ENCODE assay signal across 8 cellular contexts in the genomic region with DNA sequence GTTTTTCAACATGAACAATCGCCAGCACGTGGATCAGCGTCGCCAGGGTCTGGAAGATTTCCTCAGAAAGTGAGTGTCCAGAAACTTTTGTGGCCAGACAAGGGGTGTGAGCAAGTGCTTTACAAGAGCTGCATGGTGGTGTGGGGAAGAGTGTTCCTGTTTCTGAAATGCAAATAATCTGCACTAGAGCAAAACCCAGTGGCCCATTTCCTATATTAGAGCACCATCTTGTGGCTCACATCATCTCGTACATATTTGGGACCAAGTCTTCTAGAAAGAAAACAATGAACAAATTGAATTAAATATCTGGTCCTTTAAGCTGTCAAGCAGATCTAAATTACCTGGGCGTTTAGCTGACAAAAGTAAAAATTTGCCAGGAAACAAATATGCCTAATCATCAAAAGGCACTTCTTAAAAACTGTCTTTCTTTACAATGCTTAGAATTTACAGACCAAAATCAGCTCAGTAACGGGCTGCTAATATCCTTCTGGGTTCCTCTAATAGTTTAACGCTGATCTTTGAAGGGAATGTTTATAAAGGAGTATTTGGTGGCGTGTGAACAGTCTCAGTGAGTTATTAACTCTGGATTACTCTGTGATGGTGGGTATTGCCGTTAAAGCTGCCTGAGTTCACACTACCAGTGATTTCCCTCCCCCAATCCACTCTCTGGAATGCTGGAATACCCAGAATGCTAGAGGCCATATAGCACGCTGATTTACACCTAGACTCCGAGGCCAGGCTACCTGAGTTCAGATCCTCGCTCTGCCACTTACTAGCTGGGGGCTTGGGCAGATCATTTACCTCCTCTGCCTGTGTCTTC.
DNase-seq lines count a peak whose midpoint lies in the region; ATAC-seq, FAIRE-seq and TF ChIP-seq lines count a peak whose summit lies in the region.

No MANE protein-coding gene starts in this region.

- H3K18ac ChIP-seq in H1 (ENCODE audit: extremely low read depth, low read length) = no peak overlapping the region

- no peak overlapping the region for H3K56ac ChIP-seq in H1 (replicated peaks; ENCODE audit: insufficient read length, low read depth, low read length)

- no peak overlapping the region for H2BK20ac ChIP-seq in H1 (ENCODE audit: low read length)

- H3K9ac ChIP-seq in H1 (replicated peaks in 1 of 4; ENCODE audit: extremely low read depth in 1 of 4, low read depth in 3 of 4, low read length in 3 of 4) = no peak overlapping the region

- no peak overlapping the region for H2BK5ac ChIP-seq in H1 (ENCODE audit: low read depth, low read length)

- H4K8ac ChIP-seq in H1 (ENCODE audit: extremely low read depth, insufficient read depth, low read length) = no peak overlapping the region

- no peak overlapping the region for H4K91ac ChIP-seq in H1 (replicated peaks; ENCODE audit: insufficient read length, low read length)

- H3K36me3 ChIP-seq in H1 (ENCODE audit: control insufficient read depth in 2 of 4, insufficient read depth in 4 of 4, low read length in 3 of 4) (no peaks in the 10 kb centered on the region), thyroid gland (no peaks in the 10 kb centered on the region)

- DNase-seq in Caki2 (ENCODE audit: low read depth) = peak; percentile 73
- DNase-seq in NCI-H526 (lab: John Stamatoyannopoulos, UW) = peak; percentile 75 to 89
- DNase-seq in activated CD4-positive, alpha-beta T cell treated with anti-CD3 and anti-CD28 coated beads, Interleukin-2, amount 10 ng/mL, durations not matched to agents 24 days and 14 days = peak; percentile 88
- DNase-seq in H1 (ENCODE audit: low read depth in 1 of 2, low spot score in 2 of 2) = no peak
- DNase-seq in midbrain (lab: John Stamatoyannopoulos, UW) = peak; percentile 85
- peak; percentile 58 to 61 for DNase-seq in thyroid gland

- H2BK12ac ChIP-seq in H1 (ENCODE audit: low read depth, low read length) = no peak overlapping the region

- no peak overlapping the region for H3K4ac ChIP-seq in H1 (replicated peaks; ENCODE audit: insufficient read length, low read depth, low read length)

- peak; percentile 95 to 98 for TF ChIP-seq RAD21 in H1 (IDR thresholded peaks at IDR 0.05 in 1 of 2, conservative IDR thresholded peaks at IDR 0.05 in 1 of 2; ENCODE audit: low read depth in 2 of 2, low read length in 2 of 2)

- H3K23ac ChIP-seq in H1 (ENCODE audit: insufficient read length) = no peak overlapping the region

- no peak for TF ChIP-seq POLR2A in H1 (IDR thresholded peaks at IDR 0.05; ENCODE audit: control extremely low read depth in 1 of 2, low read depth in 2 of 2, low read length in 2 of 2)
- TF ChIP-seq POLR2A in thyroid gland (IDR thresholded peaks at IDR 0.05) = no peak

- TF ChIP-seq CTCF in H1 (IDR thresholded peaks at IDR 0.05; ENCODE audit: control extremely low read depth in 1 of 3, insufficient read depth in 1 of 3, low read depth in 1 of 3, low read length in 3 of 3) = peak in 2 of 3 experiments; percentile 64 to 73; a peak in 3 of 4 replicates
- TF ChIP-seq CTCF in thyroid gland (IDR thresholded peaks at IDR 0.05) = peak in 5 of 6 experiments; percentile 25 to 93 (median 71)

- H3K27ac ChIP-seq in H1 (ENCODE audit: low read depth, low read length) (no peak overlapping the region), thyroid gland (no peak overlapping the region)

- no peaks in the 10 kb centered on the region for H4K20me1 ChIP-seq in H1 (replicated peaks in 1 of 2; ENCODE audit: control insufficient read depth in 1 of 2, insufficient read depth in 2 of 2, low read length in 2 of 2)

- H3K27ac Mint-ChIP-seq in activated CD4-positive, alpha-beta T cell treated with anti-CD3 and anti-CD28 coated beads, Interleukin-2, amount 10 ng/mL, durations not matched to agents 24 days and 14 days = no peak overlapping the region

- H3K4me3 Mint-ChIP-seq in activated CD4-positive, alpha-beta T cell treated with anti-CD3 and anti-CD28 coated beads, Interleukin-2, amount 10 ng/mL, durations not matched to agents 24 days and 14 days = no peak overlapping the region

- H2BK120ac ChIP-seq in H1 (replicated peaks; ENCODE audit: low read depth, low read length) = no peak overlapping the region

- H2BK15ac ChIP-seq in H1 (ENCODE audit: low read length) = no peak overlapping the region

- peak; percentile 73 for ATAC-seq in GM19438 (IDR thresholded peaks at IDR 0.05; ENCODE audit: low read depth, unreplicated experiment)
- ATAC-seq in HG03469 (IDR thresholded peaks at IDR 0.05; ENCODE audit: unreplicated experiment) = peak; percentile 54

- no peaks in the 10 kb centered on the region for H3K9me3 ChIP-seq in H1 (ENCODE audit: insufficient read depth in 2 of 2, low read depth in 1 of 2, low read length in 1 of 2)
- H3K9me3 ChIP-seq in thyroid gland = no peaks in the 10 kb centered on the region

- TF ChIP-seq EP300 in H1 (IDR thresholded peaks at IDR 0.05; ENCODE audit: borderline replicate concordance in 1 of 2, low read depth in 2 of 2, low read length in 2 of 2) = no peak

- no peaks in the 10 kb centered on the region for H3K9me3 Mint-ChIP-seq in activated CD4-positive, alpha-beta T cell treated with anti-CD3 and anti-CD28 coated beads, Interleukin-2, amount 10 ng/mL, durations not matched to agents 24 days and 14 days

- peaks cover 15% of the 10 kb centered on the region for H3K4me1 Mint-ChIP-seq in activated CD4-positive, alpha-beta T cell treated with anti-CD3 and anti-CD28 coated beads, Interleukin-2, amount 10 ng/mL, durations not matched to agents 24 days and 14 days

- H3K27me3 ChIP-seq in H1 (replicated peaks in 1 of 4; ENCODE audit: control insufficient read depth in 3 of 4, extremely low read depth in 1 of 4, insufficient read depth in 3 of 4, low read length in 3 of 4) = no peaks in the 10 kb centered on the region
- H3K27me3 ChIP-seq in thyroid gland = no peaks in the 10 kb centered on the region

- H3K79me1 ChIP-seq in H1 (ENCODE audit: low read depth, low read length) = no peaks in the 10 kb centered on the region

- no peak overlapping the region for H3K4me3 ChIP-seq in H1 (ENCODE audit: extremely low read depth in 1 of 4, insufficient read depth in 2 of 4, low read depth in 3 of 4, low read length in 4 of 4)
- no peak overlapping the region for H3K4me3 ChIP-seq in thyroid gland (replicated peaks in 1 of 3)

- no peaks in the 10 kb centered on the region for H3K23me2 ChIP-seq in H1 (ENCODE audit: low read depth, low read length)

- 68% methylated on average over 13 of the region's 13 CpGs; no CpG with 5 or more reads in 1 of the 2 experiments for WGBS in H1 (ENCODE audit: extremely low coverage in 1 of 2, insufficient coverage in 1 of 2, insufficient read length in 1 of 2, insufficient replicate concordance in 2 of 2, low coverage in 1 of 2, low lambda C conversion rate in 2 of 2, missing lambda C conversion rate in 1 of 2), 2 experiments
- 36 to 38% methylated on average over 13 of the region's 13 CpGs for WGBS in thyroid gland, 2 donors

- POLR2A ChIA-PET in H1 (lab: Charles Lee; ENCODE audit: partially characterized antibody) = interaction anchor here (0.8 to 4.1 kb wide), 8 partner anchors 119 to 473 kb away, joined by 3 to 24 read pairs (median 6); a partner anchor contains a TSS

- 0 out of 2 replicates have a peak overlapping the region, but pooled peaks have one; percentile 79 for H2AFZ ChIP-seq in H1 (ENCODE audit: low read length)

- H3K4me1 ChIP-seq in H1 (replicated peaks in 1 of 4; ENCODE audit: control insufficient read depth in 3 of 4, insufficient read depth in 4 of 4, low read length in 3 of 4) (no peaks in the 10 kb centered on the region; a peak in 1 of 7 replicates), thyroid gland (peaks cover 0 to 4% of the 10 kb centered on the region in 2 donors)

- H4K5ac ChIP-seq in H1 (ENCODE audit: insufficient read length, low read depth, low read length) = no peak overlapping the region

- CTCF ChIA-PET in H1 (lab: Charles Lee; ENCODE audit: partially characterized antibody) = interaction anchor here (0.6 to 5.8 kb wide), 58 partner anchors 9 to 798 kb away, joined by 3 to 96 read pairs (median 4); no protein-coding TSS in a partner anchor

- H3K27me3 Mint-ChIP-seq in activated CD4-positive, alpha-beta T cell treated with anti-CD3 and anti-CD28 coated beads, Interleukin-2, amount 10 ng/mL, durations not matched to agents 24 days and 14 days = no peaks in the 10 kb centered on the region

- H3K36me3 Mint-ChIP-seq in activated CD4-positive, alpha-beta T cell treated with anti-CD3 and anti-CD28 coated beads, Interleukin-2, amount 10 ng/mL, durations not matched to agents 24 days and 14 days (ENCODE audit: low read depth) = peaks cover 16% of the 10 kb centered on the region

- no peaks in the 10 kb centered on the region for H3K79me2 ChIP-seq in H1 (ENCODE audit: control insufficient read depth in 1 of 2, insufficient read depth in 2 of 2, low read length in 2 of 2)

- in situ Hi-C loops in Caki2 (cut with HindIII; ENCODE audit: low pct_unique_long_range_greater_than_20kb, low sequenced_read_pairs) = no loop called here

- intact Hi-C loops in activated CD4-positive, alpha-beta T cell treated with anti-CD3 and anti-CD28 coated beads, Interleukin-2, amount 10 ng/mL, durations not matched to agents 24 days and 14 days (cut with micrococcal nuclease) = loop anchor here (1.0 to 5.0 kb wide), 6 partner anchors 70 to 472 kb away; no protein-coding TSS in a partner anchor
- intact Hi-C loops in thyroid gland (cut with DNase I) = loop anchor here (2.0 to 5.0 kb wide), 3 partner anchors 278 to 472 kb away; no protein-coding TSS in a partner anchor

- peak; percentile 88 for FAIRE-seq in H1 (lab: Jason Lieb, UNC)

- no peak overlapping the region for H2AK5ac ChIP-seq in H1 (ENCODE audit: low read depth, low read length)

- no peak overlapping the region for H3K14ac ChIP-seq in H1 (ENCODE audit: insufficient read length)

- H3K4me2 ChIP-seq in H1 (ENCODE audit: insufficient read depth in 1 of 2, low read depth in 2 of 2, low read length in 2 of 2) = no peak overlapping the region

TF ChIP-seq in H1, 55 proteins besides CTCF, POLR2A, EP300 and RAD21:
- TF ChIP-seq YY1 (IDR thresholded peaks at IDR 0.05; ENCODE audit: low read depth, low read length) (0 out of 2 replicates have a peak, but pooled peaks have one; percentile 9), GTF2F1 (IDR thresholded peaks at IDR 0.05; ENCODE audit: borderline replicate concordance, low read depth, low read length) (no peak), JUND (IDR thresholded peaks at IDR 0.05; ENCODE audit: low read length) (no peak), KDM4A (IDR thresholded peaks at IDR 0.05; ENCODE audit: low read depth, low read length, severe bottlenecking) (no peak)

Comparison
In these comparisons a context has a peak if more than half of its experiments do, and no peak if none do; other contexts are left out.
1. DNase-seq: peak in Caki2 (single experiment), NCI-H526 (2 of 2), activated CD4-positive, alpha-beta T cell treated with anti-CD3 and anti-CD28 coated beads, Interleukin-2, amount 10 ng/mL, durations not matched to agents 24 days and 14 days (single experiment), midbrain (single experiment) and thyroid gland (2 of 2); none in H1 (0 of 2).